Comparison of ENCODE assay signal across 11 cellular contexts in genomic region chrX:2697741-2698294, GRCh38. TPM values are rescaled to one million over a fixed set of nuclear protein-coding genes. Genes with fewer than 3 reads are reported as not detected.
DNase-seq lines count a peak whose midpoint lies in the region; ATAC-seq lines count a peak whose summit lies in the region.
"Had no signal": no experiment of that assay in that cellular context is flagged by ENCODE, and none has a peak within 500 bp of the region (broad histone marks: within the 10 kb centered on the region; RNA-seq: fewer than 3 reads in every experiment).

No MANE protein-coding gene starts in this region.

- ATAC-seq in HG02798 (IDR thresholded peaks at IDR 0.05; ENCODE audit: poor library complexity, unreplicated experiment) (peak; percentile 22), HG02840 (IDR thresholded peaks at IDR 0.05; ENCODE audit: low FRiP score, unreplicated experiment) (no peak), GM19035 (IDR thresholded peaks at IDR 0.05; ENCODE audit: unreplicated experiment) (no peak), GM18511 (IDR thresholded peaks at IDR 0.05; ENCODE audit: unreplicated experiment) (no peak), GM19467 (IDR thresholded peaks at IDR 0.05; ENCODE audit: unreplicated experiment) (no peak)
- ATAC-seq in naive thymus-derived CD8-positive, alpha-beta T cell: no peak

- CTCF ChIA-PET in CD4-positive, alpha-beta memory T cell (lab: Charles Lee; ENCODE audit: partially characterized antibody): no interaction called here

- peak overlapping the region; percentile 86 to 94 (median 92) for H3K27ac Mint-ChIP-seq in CD4-positive, alpha-beta memory T cell
- H3K27ac Mint-ChIP-seq in activated T-helper 2 cell treated with anti-CD3 and anti-CD28 coated beads, Interferon-gamma antibody, Interleukin-2, Interleukin-4, amounts not matched to agents 10 μg/mL and 5 μg/mL and 100 μg/mL, durations not matched to agents 14 hours and 24 hours and 36 hours: peak overlapping the region; percentile 92
- H3K27ac Mint-ChIP-seq in naive thymus-derived CD8-positive, alpha-beta T cell: peak overlapping the region in 8 of 10 donors; percentile 33 to 90 (median 72)

- H3K36me3 Mint-ChIP-seq in CD4-positive, alpha-beta memory T cell: peaks cover 17 to 63% of the 10 kb centered on the region in 2 donors
- peaks cover 94% of the 10 kb centered on the region for H3K36me3 Mint-ChIP-seq in activated T-helper 2 cell treated with anti-CD3 and anti-CD28 coated beads, Interferon-gamma antibody, Interleukin-2, Interleukin-4, amounts not matched to agents 10 μg/mL and 5 μg/mL and 100 μg/mL, durations not matched to agents 14 hours and 24 hours and 36 hours (ENCODE audit: low read depth)
- peaks cover 0 to 40% (median 2%) of the 10 kb centered on the region in 3 donors for H3K36me3 Mint-ChIP-seq in naive thymus-derived CD8-positive, alpha-beta T cell

- H3K9me3 ChIP-seq in CD4-positive, alpha-beta memory T cell (ENCODE audit: control insufficient read depth in 1 of 2, low read length in 2 of 2): no peaks in the 10 kb centered on the region
- H3K9me3 ChIP-seq: uterus had no signal

- peak in 1 of 5 donors; percentile 40 for DNase-seq in CD4-positive, alpha-beta memory T cell
- no peak for DNase-seq in activated T-helper 2 cell treated with anti-CD3 and anti-CD28 coated beads, Interferon-gamma antibody, Interleukin-2, Interleukin-4, amounts not matched to agents 10 μg/mL and 5 μg/mL and 100 μg/mL, durations not matched to agents 14 hours and 24 hours and 36 hours (ENCODE audit: low spot score)
- no peak for DNase-seq in naive thymus-derived CD8-positive, alpha-beta T cell
- DNase-seq: GDM1, NCI-H510A treated with DMSO at 0.1 percent for 48 hours, uterus had no signal

- H3K4me1 ChIP-seq in CD4-positive, alpha-beta memory T cell (ENCODE audit: insufficient read depth, low read length): peaks cover 97% of the 10 kb centered on the region

- POLR2A ChIA-PET in CD4-positive, alpha-beta memory T cell (lab: Charles Lee; ENCODE audit: partially characterized antibody): no interaction called here
- POLR2A ChIA-PET in naive thymus-derived CD8-positive, alpha-beta T cell (lab: Charles Lee): no interaction called here

- intact Hi-C loops in CD4-positive, alpha-beta memory T cell (cut with micrococcal nuclease): no loop called here
- intact Hi-C loops in activated T-helper 2 cell treated with anti-CD3 and anti-CD28 coated beads, Interferon-gamma antibody, Interleukin-2, Interleukin-4, amounts not matched to agents 10 μg/mL and 5 μg/mL and 100 μg/mL, durations not matched to agents 14 hours and 24 hours and 36 hours (cut with micrococcal nuclease): loop anchor here (2.0 to 10.0 kb wide), 3 partner anchors 51 to 1043 kb away; no protein-coding TSS in a partner anchor

- H3K27me3 Mint-ChIP-seq in CD4-positive, alpha-beta memory T cell: no peaks in the 10 kb centered on the region
- no peaks in the 10 kb centered on the region for H3K27me3 Mint-ChIP-seq in activated T-helper 2 cell treated with anti-CD3 and anti-CD28 coated beads, Interferon-gamma antibody, Interleukin-2, Interleukin-4, amounts not matched to agents 10 μg/mL and 5 μg/mL and 100 μg/mL, durations not matched to agents 14 hours and 24 hours and 36 hours (ENCODE audit: low read depth)
- H3K27me3 Mint-ChIP-seq in naive thymus-derived CD8-positive, alpha-beta T cell: no peaks in the 10 kb centered on the region

- peaks cover 9% of the 10 kb centered on the region for H3K36me3 ChIP-seq in CD4-positive, alpha-beta memory T cell (ENCODE audit: insufficient read depth, low read length)
- H3K36me3 ChIP-seq: uterus had no signal

- peak overlapping the region; percentile 41 to 98 (median 75) for H3K4me3 Mint-ChIP-seq in CD4-positive, alpha-beta memory T cell
- peak overlapping the region; percentile 68 for H3K4me3 Mint-ChIP-seq in activated T-helper 2 cell treated with anti-CD3 and anti-CD28 coated beads, Interferon-gamma antibody, Interleukin-2, Interleukin-4, amounts not matched to agents 10 μg/mL and 5 μg/mL and 100 μg/mL, durations not matched to agents 14 hours and 24 hours and 36 hours (ENCODE audit: low read depth)
- peak overlapping the region; percentile 58 to 96 (median 74) for H3K4me3 Mint-ChIP-seq in naive thymus-derived CD8-positive, alpha-beta T cell

- H3K4me1 Mint-ChIP-seq in CD4-positive, alpha-beta memory T cell: peaks cover 75 to 100% (median 88%) of the 10 kb centered on the region in 4 donors
- peaks cover 83% of the 10 kb centered on the region for H3K4me1 Mint-ChIP-seq in activated T-helper 2 cell treated with anti-CD3 and anti-CD28 coated beads, Interferon-gamma antibody, Interleukin-2, Interleukin-4, amounts not matched to agents 10 μg/mL and 5 μg/mL and 100 μg/mL, durations not matched to agents 14 hours and 24 hours and 36 hours (ENCODE audit: low read depth)
- H3K4me1 Mint-ChIP-seq in naive thymus-derived CD8-positive, alpha-beta T cell: peaks cover 77 to 96% (median 90%) of the 10 kb centered on the region in 4 donors

- H3K27ac ChIP-seq in CD4-positive, alpha-beta memory T cell (ENCODE audit: low read depth, low read length): peak overlapping the region; percentile 60

- H3K27me3 ChIP-seq in CD4-positive, alpha-beta memory T cell (ENCODE audit: insufficient read depth, low read length): no peaks in the 10 kb centered on the region
- H3K27me3 ChIP-seq: uterus had no signal

- peak overlapping the region in 1 of 2 donors; percentile 48 for H3K4me3 ChIP-seq in CD4-positive, alpha-beta memory T cell (ENCODE audit: low read length in 2 of 2)
- H3K4me3 ChIP-seq: uterus had no signal

- H3K9me3 Mint-ChIP-seq in CD4-positive, alpha-beta memory T cell: peaks cover 0 to 6% (median 0%) of the 10 kb centered on the region in 8 donors
- H3K9me3 Mint-ChIP-seq in activated T-helper 2 cell treated with anti-CD3 and anti-CD28 coated beads, Interferon-gamma antibody, Interleukin-2, Interleukin-4, amounts not matched to agents 10 μg/mL and 5 μg/mL and 100 μg/mL, durations not matched to agents 14 hours and 24 hours and 36 hours: peaks cover 6% of the 10 kb centered on the region
- H3K9me3 Mint-ChIP-seq in naive thymus-derived CD8-positive, alpha-beta T cell: peaks cover 0 to 2% (median 0%) of the 10 kb centered on the region in 9 donors

RNA-seq across cellular contexts. Expression of gene CD99, which starts 6.7 kb away (rescaled TPM):
- 100 to 1,000 TPM; 283 to 289 TPM for total RNA-seq in CD4-positive, alpha-beta memory T cell
- polyA plus RNA-seq in CD4-positive, alpha-beta memory T cell: 100 to 1,000 TPM; 388 to 400 TPM
- total RNA-seq in activated T-helper 2 cell treated with anti-CD3 and anti-CD28 coated beads, Interferon-gamma antibody, Interleukin-2, Interleukin-4, amounts not matched to agents 10 μg/mL and 5 μg/mL and 100 μg/mL, durations not matched to agents 14 hours and 24 hours and 36 hours: 280 and 290 TPM in 2 replicates
- total RNA-seq in naive thymus-derived CD8-positive, alpha-beta T cell: 100 to 1,000 TPM; 123 to 124 TPM
- 100 to 1,000 TPM; 120 to 218 (median 137) TPM for polyA plus RNA-seq in naive thymus-derived CD8-positive, alpha-beta T cell

RNA-seq across cellular contexts. Expression of gene XG, which starts 54.0 kb away (rescaled TPM):
- under 1 TPM in 1 of 2 experiments, not detected in 1; 0.32 TPM for total RNA-seq in CD4-positive, alpha-beta memory T cell
- not detected for polyA plus RNA-seq in CD4-positive, alpha-beta memory T cell
- total RNA-seq in activated T-helper 2 cell treated with anti-CD3 and anti-CD28 coated beads, Interferon-gamma antibody, Interleukin-2, Interleukin-4, amounts not matched to agents 10 μg/mL and 5 μg/mL and 100 μg/mL, durations not matched to agents 14 hours and 24 hours and 36 hours: not detected in 2 replicates
- total RNA-seq in naive thymus-derived CD8-positive, alpha-beta T cell: not detected
- not detected for polyA plus RNA-seq in naive thymus-derived CD8-positive, alpha-beta T cell
